Comparison of ENCODE assay signal across 12 cellular contexts in the genomic region with DNA sequence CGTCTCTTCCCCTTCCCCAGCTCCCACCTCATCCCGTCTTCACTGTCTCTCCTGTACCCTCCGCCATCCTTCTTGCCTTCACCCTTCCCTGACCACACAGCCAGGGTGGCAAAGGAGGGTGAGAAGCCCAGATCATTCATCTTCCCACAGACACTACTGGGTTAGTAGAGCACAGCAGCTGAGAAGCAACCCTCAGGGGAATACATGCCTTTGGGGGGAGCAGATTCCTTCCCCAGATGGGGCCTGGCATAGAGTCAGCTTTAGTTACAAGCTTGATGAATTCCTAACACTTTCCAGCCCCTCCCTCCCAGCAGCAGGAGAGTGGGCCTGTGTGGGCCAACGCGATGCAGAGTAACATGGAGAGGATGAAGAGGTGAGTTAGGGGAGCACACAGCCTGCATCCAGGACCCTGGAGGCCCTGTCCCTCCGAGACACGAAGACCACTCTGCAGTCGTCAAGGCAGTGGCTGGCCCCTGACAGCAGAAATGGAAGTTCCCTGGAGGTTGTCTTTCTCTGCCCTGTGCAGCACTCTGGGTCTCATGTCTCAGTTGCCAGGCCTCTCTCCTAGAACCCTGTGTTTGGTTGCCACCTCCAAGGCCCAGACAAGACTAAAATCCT. TPM values are rescaled to one million over a fixed set of nuclear protein-coding genes. Genes with fewer than 3 reads are reported as not detected.
A peak's percentile ranks its signal among the peaks of the same experiment; 100 is the strongest.
DNase-seq lines count a peak whose midpoint lies in the region; ATAC-seq lines count a peak whose summit lies in the region.
"Had no signal": no experiment of that assay in that cellular context is flagged by ENCODE, and none has a peak within 500 bp of the region (broad histone marks: within the 10 kb centered on the region; RNA-seq: fewer than 3 reads in every experiment).

No MANE protein-coding gene starts in this region.

- no peak overlapping the region for H3K4me3 Mint-ChIP-seq in activated CD4-positive, alpha-beta T cell treated with anti-CD3 and anti-CD28 coated beads, Interleukin-2, amount 10 ng/mL, durations not matched to agents 24 days and 14 days

- H3K9me3 Mint-ChIP-seq in activated CD4-positive, alpha-beta T cell treated with anti-CD3 and anti-CD28 coated beads, Interleukin-2, amount 10 ng/mL, durations not matched to agents 24 days and 14 days = no peaks in the 10 kb centered on the region

- no peaks in the 10 kb centered on the region for H3K27me3 Mint-ChIP-seq in activated CD4-positive, alpha-beta T cell treated with anti-CD3 and anti-CD28 coated beads, Interleukin-2, amount 10 ng/mL, durations not matched to agents 24 days and 14 days

- peak; percentile 25 for ATAC-seq in sciatic nerve
- ATAC-seq in GM21825 (IDR thresholded peaks at IDR 0.05; ENCODE audit: unreplicated experiment) = no peak

- peaks cover 43% of the 10 kb centered on the region for H3K4me1 Mint-ChIP-seq in activated CD4-positive, alpha-beta T cell treated with anti-CD3 and anti-CD28 coated beads, Interleukin-2, amount 10 ng/mL, durations not matched to agents 24 days and 14 days

- DNase-seq in activated CD4-positive, alpha-beta T cell treated with anti-CD3 and anti-CD28 coated beads, Interleukin-2, amount 10 ng/mL, durations not matched to agents 24 days and 14 days = no peak
- DNase-seq in activated CD4-positive, alpha-beta T cell treated with anti-CD3 and anti-CD28 coated beads, Interleukin-2, amount 50 U/mL, for 1 hour = no peak
- DNase-seq in NCI-H69 (lab: John Stamatoyannopoulos, UW) (peak; percentile 49), fibroblast of the conjunctiva (ENCODE audit: low read depth) (peak; percentile 53), sciatic nerve (ENCODE audit: low spot score) (no peak), ureter (ENCODE audit: low spot score) (no peak), NCI-H128 (lab: John Stamatoyannopoulos, UW; ENCODE audit: unreplicated experiment) (no peak)
- DNase-seq: activated effector memory CD4-positive, alpha-beta T cell treated with Interleukin-2 at 50 U/mL for 16 hours; caudate nucleus; upper lobe of left lung had no signal

- peak overlapping the region; percentile 65 for H3K27ac Mint-ChIP-seq in activated CD4-positive, alpha-beta T cell treated with anti-CD3 and anti-CD28 coated beads, Interleukin-2, amount 10 ng/mL, durations not matched to agents 24 days and 14 days

- H3K36me3 Mint-ChIP-seq in activated CD4-positive, alpha-beta T cell treated with anti-CD3 and anti-CD28 coated beads, Interleukin-2, amount 10 ng/mL, durations not matched to agents 24 days and 14 days (ENCODE audit: low read depth) = no peaks in the 10 kb centered on the region

- intact Hi-C loops in activated CD4-positive, alpha-beta T cell treated with anti-CD3 and anti-CD28 coated beads, Interleukin-2, amount 10 ng/mL, durations not matched to agents 24 days and 14 days (cut with micrococcal nuclease) = no loop called here
- intact Hi-C loops in sciatic nerve (cut with DNase I) = no loop called here

RNA-seq across cellular contexts. Expression of a gene that starts 8.8 kb away (rescaled TPM):
- 106 and 108 TPM in 2 replicates for total RNA-seq in activated CD4-positive, alpha-beta T cell treated with anti-CD3 and anti-CD28 coated beads, Interleukin-2, amount 10 ng/mL, durations not matched to agents 24 days and 14 days
- total RNA-seq in sciatic nerve = 83.5 TPM
- total RNA-seq in ureter = 199 TPM

RNA-seq across cellular contexts. Expression of a gene that starts 54.4 kb away (rescaled TPM):
- 1.4 and 1.9 TPM in 2 replicates for total RNA-seq in activated CD4-positive, alpha-beta T cell treated with anti-CD3 and anti-CD28 coated beads, Interleukin-2, amount 10 ng/mL, durations not matched to agents 24 days and 14 days
- total RNA-seq in sciatic nerve = 126 TPM
- total RNA-seq in ureter = 59.0 TPM
- total RNA-seq: A172 had no signal

Comparison
In these comparisons a context has a peak if more than half of its experiments do, and no peak if none do; other contexts are left out.
1. DNase-seq: peak in NCI-H69 (single experiment) and fibroblast of the conjunctiva (single experiment); none in activated CD4-positive, alpha-beta T cell treated with anti-CD3 and anti-CD28 coated beads, Interleukin-2, amount 10 ng/mL, durations not matched to agents 24 days and 14 days (single experiment), activated CD4-positive, alpha-beta T cell treated with anti-CD3 and anti-CD28 coated beads, Interleukin-2, amount 50 U/mL, for 1 hour (single experiment), sciatic nerve (single experiment), ureter (single experiment) and NCI-H128 (single experiment).
2. RNA of a gene that starts 54.4 kb away (total RNA-seq): 126 TPM in sciatic nerve (single experiment) and 59.0 TPM in ureter (single experiment); 1.4 to 1.9 TPM in activated CD4-positive, alpha-beta T cell treated with anti-CD3 and anti-CD28 coated beads, Interleukin-2, amount 10 ng/mL, durations not matched to agents 24 days and 14 days; every median in the first group is over 10 times any median in the second.